Comparison of ENCODE assay signal across 8 cellular contexts in the genomic region with DNA sequence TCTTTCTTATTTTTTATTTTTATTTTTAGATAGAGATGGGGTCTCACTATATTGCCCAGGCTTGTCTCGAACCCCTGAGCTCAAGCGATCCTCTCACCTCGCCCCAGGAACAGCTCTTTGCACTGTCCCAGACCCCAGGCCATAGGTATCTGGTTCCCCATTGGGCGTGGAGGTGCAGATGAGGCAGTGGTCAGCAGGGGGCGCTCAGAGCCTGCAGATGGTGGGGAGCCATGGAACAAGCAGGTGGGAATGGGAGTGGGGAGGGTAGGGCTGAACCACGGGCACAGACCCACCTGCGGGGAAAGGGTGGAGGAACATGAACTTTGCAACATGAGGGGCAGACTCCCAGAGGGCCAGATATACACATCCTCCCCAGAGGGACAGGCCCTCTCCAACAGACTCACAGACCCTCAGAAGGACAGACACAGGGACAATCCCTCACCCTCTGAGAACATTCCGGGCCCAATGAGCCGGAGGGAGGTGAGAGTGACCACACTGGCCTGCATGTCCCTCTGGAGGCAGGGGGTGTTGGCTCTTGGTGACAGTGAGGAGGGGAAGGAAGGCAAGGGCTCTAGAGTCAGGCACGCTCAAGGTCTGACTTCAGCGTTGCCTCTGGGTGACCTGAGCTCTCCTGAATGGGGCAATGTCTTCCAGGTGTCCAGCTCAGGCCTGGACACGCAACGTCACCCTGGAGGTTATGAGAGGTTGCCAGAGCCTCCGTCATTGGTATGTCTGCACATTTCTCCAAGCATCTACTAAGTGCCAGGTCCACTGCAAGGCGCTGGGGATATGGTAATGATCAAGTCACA. TPM values are rescaled to one million over a fixed set of nuclear protein-coding genes. Genes with fewer than 3 reads are reported as not detected.
A peak's percentile ranks its signal among the peaks of the same experiment; 100 is the strongest.
DNase-seq lines count a peak whose midpoint lies in the region; ATAC-seq and TF ChIP-seq lines count a peak whose summit lies in the region.

No MANE protein-coding gene starts in this region.

- intact Hi-C loops in IMR-90 (cut with micrococcal nuclease), result loop anchor here (1.0 to 2.0 kb wide), 7 partner anchors 56 to 722 kb away; no protein-coding TSS in a partner anchor

- in situ Hi-C loops in IMR-90 (cut with MboI; ENCODE audit: low sequenced_read_pairs), result loop anchor here (5.0 to 10.0 kb wide), 3 partner anchors 170 to 818 kb away; no protein-coding TSS in a partner anchor

- peak; percentile 97 for TF ChIP-seq CTCF in IMR-90 (conservative IDR thresholded peaks at IDR 0.05; ENCODE audit: low read depth, low read length)
- TF ChIP-seq CTCF in RWPE1 (conservative IDR thresholded peaks at IDR 0.05; ENCODE audit: low read depth), result peak; percentile 90
- peak; percentile 93 for TF ChIP-seq CTCF in parathyroid adenoma (IDR thresholded peaks at IDR 0.05)
- peak; percentile 86 to 96 (median 94) for TF ChIP-seq CTCF in upper lobe of left lung (IDR thresholded peaks at IDR 0.05)

- H3K4ac ChIP-seq in IMR-90 (ENCODE audit: low read depth, low read length), result peak overlapping the region; percentile 41; the same call in 1 of the 2 replicates

- H3K56ac ChIP-seq in IMR-90 (ENCODE audit: extremely low read depth, insufficient read depth, low read length), result no peak overlapping the region

- peak overlapping the region; percentile 58 for H2AK9ac ChIP-seq in IMR-90 (replicated peaks; ENCODE audit: low read depth, low read length, poor library complexity)

- no peak for TF ChIP-seq EP300 in upper lobe of left lung (IDR thresholded peaks at IDR 0.05)

- peaks cover 6% of the 10 kb centered on the region; the same call in 1 of the 2 replicates for H3K9me1 ChIP-seq in IMR-90 (ENCODE audit: insufficient read depth, low read length)

- H4K20me1 ChIP-seq in IMR-90 (ENCODE audit: insufficient read depth, low read length), result no peaks in the 10 kb centered on the region

- DNase-seq in DMS153 treated with DMSO at 0.1 percent for 48 hours (lab: John Stamatoyannopoulos, UW; ENCODE audit: unreplicated experiment) (peak; percentile 55), IMR-90 (peak; percentile 42), RWPE1 (ENCODE audit: low spot score) (peak; percentile 75), germinal center (ENCODE audit: low spot score) (peak; percentile 67), upper lobe of left lung (peak in 1 of 2 donors; percentile 80)
- DNase-seq in activated gamma-delta T cell treated with anti-CD3 and anti-CD28 coated beads, Interleukin-2, amount 50 U/mL, for 16 hours (ENCODE audit: low read depth), result peak; percentile 52

- dilution Hi-C loops in IMR-90 (cut with HindIII; ENCODE audit: low sequenced_read_pairs, unreplicated experiment), result no loop called here

- POLR2A ChIA-PET in IMR-90 (lab: Charles Lee; ENCODE audit: unreplicated experiment), result no interaction called here
- POLR2A ChIA-PET in RWPE1 (lab: Yijun Ruan, JAX; ENCODE audit: low non-redundant PET), result no interaction called here

- H3K4me3 ChIP-seq in IMR-90 (ENCODE audit: insufficient read depth, low read depth, low read length), result no peak overlapping the region
- no peak overlapping the region for H3K4me3 ChIP-seq in parathyroid adenoma (ENCODE audit: low read depth, low read length)
- H3K4me3 ChIP-seq in upper lobe of left lung, result no peak overlapping the region

- H3K9ac ChIP-seq in IMR-90 (ENCODE audit: low read depth, low read length) (no peak overlapping the region), parathyroid adenoma (no peak overlapping the region)

- H3K4me1 ChIP-seq in IMR-90 (ENCODE audit: control insufficient read depth, insufficient read depth, low read length) (no peaks in the 10 kb centered on the region), parathyroid adenoma (no peaks in the 10 kb centered on the region), upper lobe of left lung (peaks cover 16 to 24% (median 21%) of the 10 kb centered on the region in 4 donors)

- H2BK5ac ChIP-seq in IMR-90 (ENCODE audit: low read depth, low read length, poor library complexity, severe bottlenecking), result no peak overlapping the region

- TF ChIP-seq RAD21 in IMR-90 (IDR thresholded peaks at IDR 0.05; ENCODE audit: low read length), result peak; percentile 98

- WGBS in IMR-90 (ENCODE audit: extremely low coverage in 2 of 2, insufficient read length in 1 of 2), 2 experiments, result no CpG with 5 or more reads among the region's 15 CpGs
- 34 to 42% methylated on average over 5 to 15 of the region's 15 CpGs for WGBS in upper lobe of left lung, 2 donors

- peak overlapping the region; percentile 76 for H2AK5ac ChIP-seq in IMR-90 (ENCODE audit: low read depth, low read length)

- CTCF ChIA-PET in IMR-90 (lab: Yijun Ruan, JAX) (interaction anchor here (0.6 to 2.2 kb wide), 7 partner anchors 10 to 215 kb away, joined by 3 to 6 read pairs (median 3); no protein-coding TSS in a partner anchor), RWPE1 (lab: Yijun Ruan, JAX) (interaction anchor here (0.6 to 1.8 kb wide), 22 partner anchors 13 to 823 kb away, joined by 3 to 10 read pairs (median 4); no protein-coding TSS in a partner anchor)

- H3K4me2 ChIP-seq in IMR-90 (ENCODE audit: low read depth, low read length), result no peak overlapping the region
- no peak overlapping the region for H3K4me2 ChIP-seq in parathyroid adenoma (ENCODE audit: low read length)

- H2BK15ac ChIP-seq in IMR-90 (ENCODE audit: low read depth, low read length), result no peak overlapping the region; the same call in 2 of the 3 replicates

- no peak overlapping the region for H4K8ac ChIP-seq in IMR-90 (ENCODE audit: low read depth in 2 of 2, low read length in 2 of 2)

- no TSS peak for BruUV-seq in IMR-90 (replicated peaks; lab: Mats Ljungman, UMichigan)

- H4K91ac ChIP-seq in IMR-90 (ENCODE audit: insufficient read depth, low read depth, low read length), result peak overlapping the region; percentile 50; the same call in 1 of the 2 replicates

- H3K9me3 ChIP-seq in IMR-90 (ENCODE audit: control insufficient read depth, insufficient read depth, low read length) (no peaks in the 10 kb centered on the region), parathyroid adenoma (ENCODE audit: control insufficient read depth, low read length) (no peaks in the 10 kb centered on the region), upper lobe of left lung (no peaks in the 10 kb centered on the region)

- H3K27me3 ChIP-seq in IMR-90 (ENCODE audit: control insufficient read depth, insufficient read depth, low read length), result no peaks in the 10 kb centered on the region
- no peaks in the 10 kb centered on the region for H3K27me3 ChIP-seq in parathyroid adenoma (ENCODE audit: control insufficient read depth, insufficient read depth, low read length)
- H3K27me3 ChIP-seq in upper lobe of left lung, result peaks cover 0 to 2% (median 0%) of the 10 kb centered on the region in 4 donors

- H2BK120ac ChIP-seq in IMR-90 (ENCODE audit: low read depth, low read length), result peak overlapping the region; percentile 44

- H3K79me1 ChIP-seq in IMR-90 (ENCODE audit: low read depth in 1 of 2, low read length in 2 of 2), result no peaks in the 10 kb centered on the region

- no peaks in the 10 kb centered on the region for H3K36me3 ChIP-seq in IMR-90 (ENCODE audit: control insufficient read depth, insufficient read depth, low read length)
- no peaks in the 10 kb centered on the region for H3K36me3 ChIP-seq in parathyroid adenoma (ENCODE audit: control insufficient read depth, insufficient read depth, low read length)
- H3K36me3 ChIP-seq in upper lobe of left lung, result no peaks in the 10 kb centered on the region

- H3K18ac ChIP-seq in IMR-90 (ENCODE audit: low read depth, low read length), result no peak overlapping the region

- ATAC-seq in IMR-90 (ENCODE audit: low read depth) (peak; percentile 83), upper lobe of left lung (ENCODE audit: low FRiP score in 2 of 2) (peak; percentile 73 to 80), GM19452 (IDR thresholded peaks at IDR 0.05; ENCODE audit: unreplicated experiment) (no peak)

- H2AFZ ChIP-seq in IMR-90 (replicated peaks; ENCODE audit: low read length, poor library complexity) (peak overlapping the region; percentile 81), parathyroid adenoma (no peak overlapping the region)

- H4K5ac ChIP-seq in IMR-90 (ENCODE audit: low read depth, low read length), result no peak overlapping the region

- H3K79me2 ChIP-seq in parathyroid adenoma, result no peaks in the 10 kb centered on the region

- H2BK20ac ChIP-seq in IMR-90 (ENCODE audit: low read depth, low read length), result 0 out of 2 replicates have a peak overlapping the region, but pooled peaks have one; percentile 44

- H3K27ac ChIP-seq in IMR-90 (ENCODE audit: insufficient read depth, low read length) (no peak overlapping the region), RWPE1 (peak overlapping the region; percentile 100), parathyroid adenoma (no peak overlapping the region), upper lobe of left lung (no peak overlapping the region)

- TF ChIP-seq POLR2A in IMR-90 (IDR thresholded peaks at IDR 0.05; ENCODE audit: low read depth, low read length) (peak; percentile 55; the same call in 1 of the 2 replicates), upper lobe of left lung (IDR thresholded peaks at IDR 0.05) (no peak)

- H3K14ac ChIP-seq in IMR-90 (replicated peaks; ENCODE audit: low read depth, low read length), result no peak overlapping the region

- no peak overlapping the region for H3K23ac ChIP-seq in IMR-90 (ENCODE audit: low read depth, low read length)

TF ChIP-seq in IMR-90, 13 proteins besides CTCF, POLR2A, EP300 and RAD21:
- TF ChIP-seq NFE2L2 (IDR thresholded peaks at IDR 0.05; ENCODE audit: low read depth, low read length) (no peak), MAFK (IDR thresholded peaks at IDR 0.05; ENCODE audit: low read depth, low read length) (no peak), SMC3 (IDR thresholded peaks at IDR 0.05; ENCODE audit: low read depth, low read length) (peak; percentile 97), RFX5 (IDR thresholded peaks at IDR 0.05; ENCODE audit: low read depth, low read length) (no peak)

RNA-seq across cellular contexts. Expression of gene KRT80, which starts 34.9 kb away (rescaled TPM):
- total RNA-seq in IMR-90 (2012; rRNA removed) (0.54 and 0.56 TPM in 2 replicates), upper lobe of left lung (10 to 100 TPM in 2 of 6 donors, 1 to 10 TPM in 4; 2.1 to 15.2 (median 6.6) TPM)
- 3.4 TPM in 2 replicates for polyA plus RNA-seq in IMR-90 (2012; rRNA removed)
- polyA plus RNA-seq in IMR-90 (2012; cell fraction: cytosol; rRNA removed), result 1.2 and 2.4 TPM in 2 replicates
- 14.7 and 18.0 TPM in 2 replicates for polyA plus RNA-seq in IMR-90 (2012; cell fraction: nucleus; rRNA removed; ENCODE audit: low replicate concordance)
